ENCODE assay signal across 20 cellular contexts in genomic region chr12:111209779-111210178, GRCh38.
DNase-seq lines count a peak whose midpoint lies in the region; ATAC-seq and TF ChIP-seq lines count a peak whose summit lies in the region.
"Had no signal": no experiment of that assay in that cellular context is flagged by ENCODE, and none has a peak within 500 bp of the region (broad histone marks: within the 10 kb centered on the region; RNA-seq: fewer than 3 reads in every experiment).

No MANE protein-coding gene starts in this region.

- H3K9me3 ChIP-seq in neural progenitor cell (ENCODE audit: low read depth) = no peaks in the 10 kb centered on the region
- H3K9me3 ChIP-seq: BLaER1 treated with 17β-estradiol and CSF1 and Interleukin-3, amounts not matched to agents 10 nM and 100 nM had no signal

- peaks cover 6% of the 10 kb centered on the region for H3F3A ChIP-seq in neural progenitor cell (ENCODE audit: low read depth)

- peak overlapping the region; percentile 26 for H3K27ac Mint-ChIP-seq in neural progenitor cell
- H3K27ac Mint-ChIP-seq: B cell; CD14-positive monocyte; CD4-positive, alpha-beta T cell; CD8-positive, alpha-beta memory T cell had no signal

- H3K9ac ChIP-seq in neural progenitor cell = no peak overlapping the region
- H3K9ac ChIP-seq: BLaER1 treated with 17β-estradiol and CSF1 and Interleukin-3, amounts not matched to agents 10 nM and 100 nM; GM23248 had no signal

- H3K4me3 ChIP-seq in neural progenitor cell = no peak overlapping the region
- H3K4me3 ChIP-seq: BLaER1 treated with 17β-estradiol and CSF1 and Interleukin-3, amounts not matched to agents 10 nM and 100 nM; GM12878; GM23248 had no signal

- TF ChIP-seq CTCF in neural progenitor cell (IDR thresholded peaks at IDR 0.05) = no peak

- intact Hi-C loops in posterior vena cava (cut with DNase I) = no loop called here

- no peaks in the 10 kb centered on the region for H3K36me3 Mint-ChIP-seq in neural progenitor cell
- H3K36me3 Mint-ChIP-seq: CD14-positive monocyte; CD8-positive, alpha-beta memory T cell had no signal

- H3K4me2 ChIP-seq in neural progenitor cell = no peak overlapping the region
- H3K4me2 ChIP-seq: BLaER1 treated with 17β-estradiol and CSF1 and Interleukin-3, amounts not matched to agents 10 nM and 100 nM had no signal

- H3K9me3 Mint-ChIP-seq in neural progenitor cell = no peaks in the 10 kb centered on the region
- H3K9me3 Mint-ChIP-seq: CD4-positive, alpha-beta T cell; CD8-positive, alpha-beta memory T cell had no signal

- DNase-seq in NCI-H1417 (lab: John Stamatoyannopoulos, UW) (peak in 2 of 3 experiments; percentile 12 to 62), NCI-H1417 treated with DMSO at 0.1 percent for 48 hours (lab: John Stamatoyannopoulos, UW) (no peak), NCI-H69 (lab: John Stamatoyannopoulos, UW) (peak; percentile 74), neural progenitor cell (ENCODE audit: low spot score) (no peak), D341Med (ENCODE audit: low spot score) (no peak), NCI-H524 treated with DMSO at 0.1 percent for 48 hours (lab: John Stamatoyannopoulos, UW) (no peak), posterior vena cava (ENCODE audit: low spot score) (no peak)
- DNase-seq: CD4-positive, alpha-beta T cell; CD8-positive, alpha-beta memory T cell; DMS153; DND-41; GM23248; H7; HCEC 1CT had no signal

- H3K27me3 ChIP-seq in neural progenitor cell = no peaks in the 10 kb centered on the region

- peak; percentile 37; the same call in 2 of the 3 replicates for ATAC-seq in SK-N-SH treated with all-trans-retinoic acid at 6 μM for 48 hours
- ATAC-seq: GM12878 had no signal

- H2AFZ ChIP-seq in neural progenitor cell (replicated peaks) = no peak overlapping the region
- H2AFZ ChIP-seq: GM23248 had no signal

- peaks cover 27% of the 10 kb centered on the region for H4K20me1 ChIP-seq in neural progenitor cell (ENCODE audit: low read depth)

- H3K36me3 ChIP-seq in neural progenitor cell = no peaks in the 10 kb centered on the region
- H3K36me3 ChIP-seq: BLaER1 treated with 17β-estradiol and CSF1 and Interleukin-3, amounts not matched to agents 10 nM and 100 nM had no signal

- no peak overlapping the region for H3K4me3 Mint-ChIP-seq in neural progenitor cell
- H3K4me3 Mint-ChIP-seq: B cell; CD14-positive monocyte; CD4-positive, alpha-beta T cell; CD8-positive, alpha-beta memory T cell had no signal

- H3K4me1 Mint-ChIP-seq in neural progenitor cell = peaks cover 7% of the 10 kb centered on the region
- H3K4me1 Mint-ChIP-seq: B cell; CD8-positive, alpha-beta memory T cell had no signal

- H3K27me3 Mint-ChIP-seq in neural progenitor cell (ENCODE audit: insufficient read depth, low read depth) = peaks cover 4% of the 10 kb centered on the region

- no peaks in the 10 kb centered on the region for H3K79me2 ChIP-seq in neural progenitor cell (ENCODE audit: low read depth)

- H3K27ac ChIP-seq in neural progenitor cell = no peak overlapping the region
- H3K27ac ChIP-seq: 22Rv1; BLaER1 treated with 17β-estradiol and CSF1 and Interleukin-3, amounts not matched to agents 10 nM and 100 nM; GM23248 had no signal

- no peaks in the 10 kb centered on the region for H3K4me1 ChIP-seq in neural progenitor cell
- H3K4me1 ChIP-seq: BLaER1 treated with 17β-estradiol and CSF1 and Interleukin-3, amounts not matched to agents 10 nM and 100 nM had no signal

TF ChIP-seq in SK-N-SH treated with all-trans-retinoic acid at 6 μM for 48 hours, 23 proteins besides CTCF, POLR2A, EP300 and RAD21:
- TF ChIP-seq TCF4 (CRISPR knock-in tag; IDR thresholded peaks at IDR 0.05; ENCODE audit: borderline replicate concordance) = peak; percentile 47; the same call in 1 of the 2 replicates
- TF ChIP-seq TSHZ2 (CRISPR knock-in tag; IDR thresholded peaks at IDR 0.05) = 0 out of 2 replicates have a peak, but pooled peaks have one; percentile 15
- TF ChIP-seq GLIS3 (CRISPR knock-in tag; IDR thresholded peaks at IDR 0.05) = no peak
- peak; percentile 36; the same call in 1 of the 2 replicates for TF ChIP-seq PATZ1 (CRISPR knock-in tag; IDR thresholded peaks at IDR 0.05; ENCODE audit: borderline replicate concordance)
- no peak for TF ChIP-seq ZNF565 (CRISPR knock-in tag; conservative IDR thresholded peaks at IDR 0.05; ENCODE audit: low read depth)

Comparison
In these comparisons a context has a peak if more than half of its experiments do, and no peak if none do; other contexts are left out.
1. DNase-seq: peak in NCI-H1417 (2 of 3) and NCI-H69 (single experiment); none in NCI-H1417 treated with DMSO at 0.1 percent for 48 hours (single experiment), neural progenitor cell (single experiment), D341Med (single experiment), NCI-H524 treated with DMSO at 0.1 percent for 48 hours (single experiment) and posterior vena cava (single experiment).